ENCODE assay signal across 6 cellular contexts in the genomic region with DNA sequence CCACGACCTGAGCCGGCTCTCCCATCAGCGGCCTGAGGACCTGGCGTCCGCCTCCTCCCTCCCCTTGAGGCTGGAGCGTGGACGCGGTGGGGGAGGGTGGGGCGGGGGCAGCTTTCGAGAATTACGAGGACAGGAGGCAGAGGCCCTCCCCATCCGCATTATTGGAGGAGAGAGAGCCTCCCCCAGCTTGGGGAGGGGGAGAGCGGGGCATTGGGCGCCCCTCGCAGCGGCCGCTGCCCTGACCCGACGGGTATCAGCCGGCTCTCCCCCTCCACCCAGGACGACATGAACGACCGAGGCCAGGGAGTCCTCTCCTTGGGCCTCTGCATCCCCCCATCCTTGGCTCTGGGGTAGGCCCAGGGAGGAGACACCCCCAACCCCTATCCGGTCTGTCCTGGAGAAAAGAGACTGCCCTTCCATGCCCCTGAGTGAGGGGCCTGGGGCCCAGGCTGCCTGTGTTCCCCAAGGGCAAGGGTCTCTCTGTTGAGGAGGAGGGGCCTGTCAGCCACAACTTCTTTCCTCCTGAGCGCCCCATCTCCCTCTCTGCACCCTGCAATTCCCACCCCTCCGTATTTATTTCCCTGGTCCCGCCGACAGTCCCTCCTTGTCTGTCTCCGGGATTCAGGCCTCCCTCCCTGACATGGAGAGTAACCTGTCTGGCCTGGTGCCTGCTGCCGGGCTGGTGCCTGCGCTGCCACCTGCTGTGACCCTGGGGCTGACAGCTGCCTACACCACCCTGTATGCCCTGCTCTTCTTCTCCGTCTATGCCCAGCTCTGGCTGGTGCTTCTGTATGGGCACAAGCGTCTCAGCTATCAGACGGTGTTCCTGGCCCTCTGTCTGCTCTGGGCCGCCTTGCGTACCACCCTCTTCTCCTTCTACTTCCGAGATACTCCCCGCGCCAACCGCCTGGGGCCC. TPM values are rescaled to one million over a fixed set of nuclear protein-coding genes. Genes with fewer than 3 reads are reported as not detected.
A peak's percentile ranks its signal among the peaks of the same experiment; 100 is the strongest.
DNase-seq lines count a peak whose midpoint lies in the region; TF ChIP-seq lines count a peak whose summit lies in the region.

No MANE protein-coding gene starts in this region.

- peaks cover 29% of the 10 kb centered on the region for H3K4me1 Mint-ChIP-seq in osteocyte (ENCODE audit: unreplicated experiment)

- H3K27ac Mint-ChIP-seq in osteocyte (ENCODE audit: unreplicated experiment) = peak overlapping the region; percentile 6

- peaks cover 7% of the 10 kb centered on the region for H3K27me3 Mint-ChIP-seq in osteocyte (ENCODE audit: unreplicated experiment)

- peaks cover 9% of the 10 kb centered on the region for H3K36me3 Mint-ChIP-seq in osteocyte (ENCODE audit: unreplicated experiment)

- no peaks in the 10 kb centered on the region for H3K9me3 Mint-ChIP-seq in osteocyte (ENCODE audit: unreplicated experiment)

- H3K4me3 Mint-ChIP-seq in osteocyte (ENCODE audit: unreplicated experiment) = peak overlapping the region; percentile 70

- peak; percentile 80 for DNase-seq in DMS53 (lab: John Stamatoyannopoulos, UW)
- peak; percentile 24 for DNase-seq in NCI-H1105 (lab: John Stamatoyannopoulos, UW)
- DNase-seq in cerebellum (ENCODE audit: low spot score) = peak; percentile 62
- DNase-seq in osteocyte (ENCODE audit: extremely low spot score, unreplicated experiment) = no peak
- no peak for DNase-seq in activated gamma-delta T cell treated with Interleukin-2 at 50 U/mL for 16 hours
- no peak for DNase-seq in activated gamma-delta T cell (lab: John Stamatoyannopoulos, UW)

- TF ChIP-seq CTCF in osteocyte (IDR thresholded peaks at IDR 0.05) = no peak

RNA-seq across cellular contexts. Expression of a gene that starts 0.5 kb away (rescaled TPM):
- total RNA-seq in cerebellum = 13.2 TPM
- 68.0 and 71.4 TPM in 2 replicates for total RNA-seq in osteocyte

RNA-seq across cellular contexts. Expression of a gene that starts 1.7 kb away (rescaled TPM):
- total RNA-seq in cerebellum (34.4 TPM), osteocyte (68.3 and 73.6 TPM in 2 replicates)

RNA-seq across cellular contexts. Expression of a gene that starts 5.0 kb away (rescaled TPM):
- total RNA-seq in cerebellum = 2.0 TPM
- 0.39 and 0.43 TPM in 2 replicates for total RNA-seq in osteocyte

RNA-seq across cellular contexts. Expression of a gene that starts 14.0 kb away (rescaled TPM):
- not detected for total RNA-seq in cerebellum
- not detected in 2 replicates for total RNA-seq in osteocyte

RNA-seq across cellular contexts. Expression of a gene that starts 19.2 kb away (rescaled TPM):
- total RNA-seq in cerebellum (11.3 TPM), osteocyte (32.7 and 37.4 TPM in 2 replicates)

Comparison
In these comparisons a context has a peak if more than half of its experiments do, and no peak if none do; other contexts are left out.
1. DNase-seq: peak in DMS53 (single experiment), NCI-H1105 (single experiment) and cerebellum (single experiment); none in osteocyte (single experiment), activated gamma-delta T cell treated with Interleukin-2 at 50 U/mL for 16 hours (single experiment) and activated gamma-delta T cell (single experiment).